In the genomic region with DNA sequence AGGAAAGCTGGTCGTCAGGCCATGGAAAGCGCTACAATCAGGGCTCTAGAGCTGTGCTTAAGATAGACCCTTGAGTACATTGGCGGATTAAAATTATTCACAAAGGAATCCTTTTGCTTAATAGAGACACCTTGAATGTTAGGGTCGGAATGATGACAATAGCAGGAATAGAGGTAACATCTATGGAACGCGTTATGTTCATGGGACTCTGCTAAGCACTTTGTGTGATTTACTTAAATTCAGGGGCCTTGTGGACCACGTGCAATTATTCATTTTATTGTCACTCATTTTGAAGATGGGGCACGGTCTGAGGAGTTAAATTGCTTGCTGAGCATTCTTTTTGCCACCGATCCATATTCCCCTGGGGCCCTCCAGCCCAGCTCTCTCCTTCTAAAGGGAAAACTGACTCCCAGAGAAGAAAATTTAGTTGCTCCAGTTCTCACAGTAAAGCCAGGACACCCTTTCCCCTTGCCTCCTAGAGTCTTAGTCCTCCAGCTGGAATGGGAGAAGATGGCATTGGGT, we compare ENCODE assay signal across 8 cellular contexts. TPM values are rescaled to one million over a fixed set of nuclear protein-coding genes. Genes with fewer than 3 reads are reported as not detected.
DNase-seq lines count a peak whose midpoint lies in the region; ATAC-seq, FAIRE-seq and TF ChIP-seq lines count a peak whose summit lies in the region.

No MANE protein-coding gene starts in this region.

- peaks cover 36% of the 10 kb centered on the region; the same call in 2 of the 3 replicates for H3K4me1 Mint-ChIP-seq in GM23338

- H3K79me2 ChIP-seq in GM23338 (replicated peaks; ENCODE audit: insufficient read depth): peaks cover 40% of the 10 kb centered on the region

- POLR2A ChIA-PET in RWPE1 (lab: Yijun Ruan, JAX; ENCODE audit: low non-redundant PET): interaction anchor here (0.5 to 1.0 kb wide), 6 partner anchors 18 to 1188 kb away, joined by 3 to 5 read pairs (median 4); no protein-coding TSS in a partner anchor

- TF ChIP-seq CTCF in GM23338 (conservative IDR thresholded peaks at IDR 0.05; ENCODE audit: low read depth in 2 of 2) (no peak), RWPE1 (conservative IDR thresholded peaks at IDR 0.05; ENCODE audit: low read depth) (no peak), esophagus squamous epithelium (IDR thresholded peaks at IDR 0.05) (no peak), gastrocnemius medialis (IDR thresholded peaks at IDR 0.05 in 4 of 5, conservative IDR thresholded peaks at IDR 0.05 in 1 of 5) (no peak)

- peaks cover 15% of the 10 kb centered on the region; the same call in 2 of the 3 replicates for H3K36me3 Mint-ChIP-seq in GM23338 (ENCODE audit: low read depth)

- ATAC-seq in GM23338 (no peak), gastrocnemius medialis (no peak), HG03280 (IDR thresholded peaks at IDR 0.05; ENCODE audit: unreplicated experiment) (no peak), HG03469 (IDR thresholded peaks at IDR 0.05; ENCODE audit: unreplicated experiment) (no peak)

- H3K9me3 Mint-ChIP-seq in GM23338: peaks cover 3% of the 10 kb centered on the region; the same call in 1 of the 3 replicates

- H2AFZ ChIP-seq in GM23338: no peak overlapping the region

- peak overlapping the region; percentile 99 for H3K27ac Mint-ChIP-seq in GM23338

- CTCF ChIA-PET in RWPE1 (lab: Yijun Ruan, JAX): no interaction called here

- no peak for FAIRE-seq in frontal cortex (lab: Jason Lieb, UNC)

- in situ Hi-C loops in gastrocnemius medialis (cut with MboI; ENCODE audit: low sequenced_read_pairs in 4 of 4): no loop called here

- H3K4me3 ChIP-seq in GM23338 (peak overlapping the region; percentile 47), esophagus squamous epithelium (peak overlapping the region; percentile 55 to 95 (median 84)), gastrocnemius medialis (peak overlapping the region; percentile 82 to 100 (median 90))

- H3F3A ChIP-seq in GM23338 (replicated peaks; ENCODE audit: low read depth): no peaks in the 10 kb centered on the region

- peaks cover 4% of the 10 kb centered on the region for H3K27me3 Mint-ChIP-seq in GM23338 (ENCODE audit: insufficient read depth, low read depth, poor library complexity)

- H3K9me3 ChIP-seq in esophagus squamous epithelium (no peaks in the 10 kb centered on the region), gastrocnemius medialis (no peaks in the 10 kb centered on the region)

- intact Hi-C loops in esophagus squamous epithelium (cut with DNase I) (no loop called here), gastrocnemius medialis (cut with DNase I; ENCODE audit: low total_unique reads) (loop anchor here (1.0 to 10.0 kb wide), 2 partner anchors 94 to 1005 kb away; a partner anchor contains a TSS)

- peak overlapping the region; percentile 74 for H3K4me2 ChIP-seq in GM23338

- no peak for TF ChIP-seq POLR2A in esophagus squamous epithelium (IDR thresholded peaks at IDR 0.05)
- TF ChIP-seq POLR2A in gastrocnemius medialis (IDR thresholded peaks at IDR 0.05): no peak

- H4K20me1 ChIP-seq in GM23338 (replicated peaks; ENCODE audit: insufficient read depth): peaks cover 30% of the 10 kb centered on the region

- H3K27ac ChIP-seq in GM23338 (ENCODE audit: low read depth) (peak overlapping the region; percentile 90), RWPE1 (peak overlapping the region; percentile 97), esophagus squamous epithelium (peak overlapping the region; percentile 88 to 98 (median 98)), gastrocnemius medialis (peak overlapping the region; percentile 95 to 99 (median 96))

- peak overlapping the region; percentile 84 for H3K4me3 Mint-ChIP-seq in GM23338

- H3K27me3 ChIP-seq in GM23338 (ENCODE audit: insufficient read depth): no peaks in the 10 kb centered on the region
- H3K27me3 ChIP-seq in esophagus squamous epithelium: no peaks in the 10 kb centered on the region
- H3K27me3 ChIP-seq in gastrocnemius medialis: no peaks in the 10 kb centered on the region

- H3K36me3 ChIP-seq in GM23338 (ENCODE audit: insufficient read depth) (no peaks in the 10 kb centered on the region), esophagus squamous epithelium (no peaks in the 10 kb centered on the region), gastrocnemius medialis (no peaks in the 10 kb centered on the region)

- DNase-seq in GM23338 (ENCODE audit: low spot score) (no peak), RWPE1 (ENCODE audit: low spot score) (no peak), esophagus squamous epithelium (lab: John Stamatoyannopoulos, UW) (no peak), gastrocnemius medialis (no peak), NCI-H187 (lab: John Stamatoyannopoulos, UW) (no peak), frontal cortex (ENCODE audit: low spot score in 2 of 2) (no peak)

- H3K4me1 ChIP-seq in GM23338 (ENCODE audit: insufficient read depth): peaks cover 35% of the 10 kb centered on the region
- peaks cover 6 to 41% (median 14%) of the 10 kb centered on the region in 3 donors for H3K4me1 ChIP-seq in esophagus squamous epithelium
- peaks cover 17 to 34% of the 10 kb centered on the region in 2 donors for H3K4me1 ChIP-seq in gastrocnemius medialis

- WGBS in esophagus squamous epithelium, 2 donors: 20 to 24% methylated on average over 8 to 9 of the region's 9 CpGs

- H3K9me2 ChIP-seq in GM23338 (ENCODE audit: insufficient read depth): peaks cover 8% of the 10 kb centered on the region

TF ChIP-seq in GM23338, 12 proteins besides CTCF, POLR2A, EP300 and RAD21 (continues in another document):
- TF ChIP-seq EZH2phosphoT487 (IDR thresholded peaks at IDR 0.05; ENCODE audit: unreplicated experiment): no peak
- TF ChIP-seq, protein P1, sequence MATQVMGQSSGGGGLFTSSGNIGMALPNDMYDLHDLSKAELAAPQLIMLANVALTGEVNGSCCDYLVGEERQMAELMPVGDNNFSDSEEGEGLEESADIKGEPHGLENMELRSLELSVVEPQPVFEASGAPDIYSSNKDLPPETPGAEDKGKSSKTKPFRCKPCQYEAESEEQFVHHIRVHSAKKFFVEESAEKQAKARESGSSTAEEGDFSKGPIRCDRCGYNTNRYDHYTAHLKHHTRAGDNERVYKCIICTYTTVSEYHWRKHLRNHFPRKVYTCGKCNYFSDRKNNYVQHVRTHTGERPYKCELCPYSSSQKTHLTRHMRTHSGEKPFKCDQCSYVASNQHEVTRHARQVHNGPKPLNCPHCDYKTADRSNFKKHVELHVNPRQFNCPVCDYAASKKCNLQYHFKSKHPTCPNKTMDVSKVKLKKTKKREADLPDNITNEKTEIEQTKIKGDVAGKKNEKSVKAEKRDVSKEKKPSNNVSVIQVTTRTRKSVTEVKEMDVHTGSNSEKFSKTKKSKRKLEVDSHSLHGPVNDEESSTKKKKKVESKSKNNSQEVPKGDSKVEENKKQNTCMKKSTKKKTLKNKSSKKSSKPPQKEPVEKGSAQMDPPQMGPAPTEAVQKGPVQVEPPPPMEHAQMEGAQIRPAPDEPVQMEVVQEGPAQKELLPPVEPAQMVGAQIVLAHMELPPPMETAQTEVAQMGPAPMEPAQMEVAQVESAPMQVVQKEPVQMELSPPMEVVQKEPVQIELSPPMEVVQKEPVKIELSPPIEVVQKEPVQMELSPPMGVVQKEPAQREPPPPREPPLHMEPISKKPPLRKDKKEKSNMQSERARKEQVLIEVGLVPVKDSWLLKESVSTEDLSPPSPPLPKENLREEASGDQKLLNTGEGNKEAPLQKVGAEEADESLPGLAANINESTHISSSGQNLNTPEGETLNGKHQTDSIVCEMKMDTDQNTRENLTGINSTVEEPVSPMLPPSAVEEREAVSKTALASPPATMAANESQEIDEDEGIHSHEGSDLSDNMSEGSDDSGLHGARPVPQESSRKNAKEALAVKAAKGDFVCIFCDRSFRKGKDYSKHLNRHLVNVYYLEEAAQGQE (IDR thresholded peaks at IDR 0.05; ENCODE audit: unreplicated experiment): no peak
- TF ChIP-seq CREB1 (CRISPR knock-in tag; IDR thresholded peaks at IDR 0.05; ENCODE audit: low read depth): no peak
- no peak for TF ChIP-seq EZH2 (IDR thresholded peaks at IDR 0.05; ENCODE audit: low read depth, unreplicated experiment)
- TF ChIP-seq ZNF114 (CRISPR knock-in tag; IDR thresholded peaks at IDR 0.05): no peak
- no peak for TF ChIP-seq ZNF331 (CRISPR knock-in tag; IDR thresholded peaks at IDR 0.05; ENCODE audit: low read depth)
- TF ChIP-seq POLR2AphosphoS5 (IDR thresholded peaks at IDR 0.05; ENCODE audit: low read depth): no peak
- TF ChIP-seq, protein P2, sequence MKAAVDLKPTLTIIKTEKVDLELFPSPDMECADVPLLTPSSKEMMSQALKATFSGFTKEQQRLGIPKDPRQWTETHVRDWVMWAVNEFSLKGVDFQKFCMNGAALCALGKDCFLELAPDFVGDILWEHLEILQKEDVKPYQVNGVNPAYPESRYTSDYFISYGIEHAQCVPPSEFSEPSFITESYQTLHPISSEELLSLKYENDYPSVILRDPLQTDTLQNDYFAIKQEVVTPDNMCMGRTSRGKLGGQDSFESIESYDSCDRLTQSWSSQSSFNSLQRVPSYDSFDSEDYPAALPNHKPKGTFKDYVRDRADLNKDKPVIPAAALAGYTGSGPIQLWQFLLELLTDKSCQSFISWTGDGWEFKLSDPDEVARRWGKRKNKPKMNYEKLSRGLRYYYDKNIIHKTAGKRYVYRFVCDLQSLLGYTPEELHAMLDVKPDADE (IDR thresholded peaks at IDR 0.05): no peak
- TF ChIP-seq NANOG (IDR thresholded peaks at IDR 0.05; ENCODE audit: borderline replicate concordance): no peak
- no peak for TF ChIP-seq STAT1 (IDR thresholded peaks at IDR 0.05; ENCODE audit: unreplicated experiment)

RNA-seq across cellular contexts. Expression of a gene that starts 0.9 kb away (rescaled TPM):
- 91.6 and 101 TPM in 2 replicates for total RNA-seq in GM23338 (2014; rRNA removed; shearing (Covaris generic))
- 14.0 and 17.0 TPM in 2 replicates for polyA plus RNA-seq in GM23338 (2016; fragmentation: Nextera tagmentation; extraction: Ambion mirVana)
- total RNA-seq in esophagus squamous epithelium (10 to 100 TPM; 24.9 to 40.1 (median 35.4) TPM), gastrocnemius medialis (10 to 100 TPM; 14.5 to 23.5 (median 16.1) TPM), frontal cortex (264 TPM)

RNA-seq across cellular contexts. Expression of a gene that starts 50.9 kb away (rescaled TPM):
- total RNA-seq in GM23338 (2014; rRNA removed; shearing (Covaris generic)): 6.0 and 7.1 TPM in 2 replicates
- polyA plus RNA-seq in GM23338 (2016; fragmentation: Nextera tagmentation; extraction: Ambion mirVana): 2.3 and 4.3 TPM in 2 replicates
- total RNA-seq in esophagus squamous epithelium (under 1 TPM in 1 of 4 donors, not detected in 3; 0.18 TPM), gastrocnemius medialis (not detected), frontal cortex (64.8 TPM)
